Comparison of ENCODE assay signal across 1 cellular context in genomic region chr19:23403581-23404324, GRCh38.
A peak's percentile ranks its signal among the peaks of the same experiment; 100 is the strongest.
TF ChIP-seq lines count a peak whose summit lies in the region.

No MANE protein-coding gene starts in this region.

TF ChIP-seq in HepG2, 621 proteins besides CTCF, POLR2A, EP300 and RAD21 (continued from another document and continues in another):
- TF ChIP-seq ZBTB33 (CRISPR knock-in tag; IDR thresholded peaks at IDR 0.05) (no peak), SMAD9 (CRISPR knock-in tag; IDR thresholded peaks at IDR 0.05) (no peak), HNRNPH1 (optimal IDR thresholded peaks at IDR 0.05; ENCODE audit: low read depth, low read length) (no peak), MTERF4 (CRISPR knock-in tag; IDR thresholded peaks at IDR 0.05) (no peak), GMEB2 (CRISPR knock-in tag; IDR thresholded peaks at IDR 0.05; ENCODE audit: low read depth) (no peak), ZNF282 (IDR thresholded peaks at IDR 0.05; ENCODE audit: partially characterized antibody) (no peak), NCOA1 (CRISPR knock-in tag; IDR thresholded peaks at IDR 0.05) (no peak), HDAC1 (CRISPR knock-in tag; IDR thresholded peaks at IDR 0.05) (peak; percentile 20; the same call in 1 of the 2 replicates), BCLAF1 (IDR thresholded peaks at IDR 0.05) (no peak), ZNF124 (CRISPR knock-in tag; IDR thresholded peaks at IDR 0.05) (no peak), ATAD3A (CRISPR knock-in tag; IDR thresholded peaks at IDR 0.05) (no peak), FOXM1 (CRISPR knock-in tag; IDR thresholded peaks at IDR 0.05) (no peak), CENPX (CRISPR knock-in tag; IDR thresholded peaks at IDR 0.05) (no peak), XBP1 (CRISPR knock-in tag; IDR thresholded peaks at IDR 0.05) (no peak), EEA1 (CRISPR knock-in tag; IDR thresholded peaks at IDR 0.05; ENCODE audit: borderline replicate concordance) (no peak), SP2 (CRISPR knock-in tag; IDR thresholded peaks at IDR 0.05) (no peak), ETV5 (CRISPR knock-in tag; IDR thresholded peaks at IDR 0.05; ENCODE audit: borderline replicate concordance) (no peak), ZNF660 (CRISPR knock-in tag; IDR thresholded peaks at IDR 0.05; ENCODE audit: borderline replicate concordance, low read depth) (no peak), ZNF770 (CRISPR knock-in tag; IDR thresholded peaks at IDR 0.05) (no peak), PAX8 (CRISPR knock-in tag; IDR thresholded peaks at IDR 0.05; ENCODE audit: borderline replicate concordance) (no peak), MIER2 (CRISPR knock-in tag; IDR thresholded peaks at IDR 0.05) (no peak), IRF9 (CRISPR knock-in tag; IDR thresholded peaks at IDR 0.05; ENCODE audit: borderline replicate concordance) (no peak), ZNF432 (CRISPR knock-in tag; IDR thresholded peaks at IDR 0.05; ENCODE audit: borderline replicate concordance) (no peak), CHCHD3 (CRISPR knock-in tag; IDR thresholded peaks at IDR 0.05) (no peak), PRPF4 (IDR thresholded peaks at IDR 0.05; ENCODE audit: low read depth, low read length, poor library complexity, severe bottlenecking) (no peak), ZNF207 (IDR thresholded peaks at IDR 0.05; ENCODE audit: borderline replicate concordance) (no peak), GLI4 (CRISPR knock-in tag; IDR thresholded peaks at IDR 0.05; ENCODE audit: borderline replicate concordance) (no peak), ZNF781 (CRISPR knock-in tag; IDR thresholded peaks at IDR 0.05; ENCODE audit: borderline replicate concordance, not compliant biosample characterization) (no peak), DDIT3 (CRISPR knock-in tag; IDR thresholded peaks at IDR 0.05) (no peak), KDM1A (CRISPR knock-in tag; IDR thresholded peaks at IDR 0.05) (0 out of 2 replicates have a peak, but pooled peaks have one; percentile 22), ZFP36L2 (CRISPR knock-in tag; IDR thresholded peaks at IDR 0.05) (no peak), LCORL (IDR thresholded peaks at IDR 0.05) (no peak), LCORL (CRISPR knock-in tag; IDR thresholded peaks at IDR 0.05) (0 out of 2 replicates have a peak, but pooled peaks have one; percentile 26), RBFOX2 (IDR thresholded peaks at IDR 0.05; ENCODE audit: low read depth, low read length) (no peak), NBN (conservative IDR thresholded peaks at IDR 0.05) (no peak), CBX2 (IDR thresholded peaks at IDR 0.05; ENCODE audit: low read depth, low read length) (no peak), CBX2 (CRISPR knock-in tag; IDR thresholded peaks at IDR 0.05; ENCODE audit: low read depth) (no peak), MBNL3 (CRISPR knock-in tag; conservative IDR thresholded peaks at IDR 0.05) (no peak), HIC2 (CRISPR knock-in tag; IDR thresholded peaks at IDR 0.05; ENCODE audit: low read depth) (no peak), MLLT10 (CRISPR knock-in tag; IDR thresholded peaks at IDR 0.05) (no peak), ZNF589 (CRISPR knock-in tag; conservative IDR thresholded peaks at IDR 0.05) (no peak), TBL1XR1 (IDR thresholded peaks at IDR 0.05; ENCODE audit: borderline replicate concordance, low read length, partially characterized antibody) (no peak), TBX2 (CRISPR knock-in tag; IDR thresholded peaks at IDR 0.05; ENCODE audit: borderline replicate concordance) (peak; percentile 82), MXD4 (CRISPR knock-in tag; IDR thresholded peaks at IDR 0.05) (no peak), ATF2 (CRISPR knock-in tag; IDR thresholded peaks at IDR 0.05) (no peak), ZMAT3 (CRISPR knock-in tag; conservative IDR thresholded peaks at IDR 0.05) (no peak), CREB3 (CRISPR knock-in tag; IDR thresholded peaks at IDR 0.05) (no peak), ZNF17 (CRISPR knock-in tag; IDR thresholded peaks at IDR 0.05) (no peak), YEATS4 (CRISPR knock-in tag; IDR thresholded peaks at IDR 0.05; ENCODE audit: borderline replicate concordance) (no peak), REPIN1 (CRISPR knock-in tag; IDR thresholded peaks at IDR 0.05; ENCODE audit: borderline replicate concordance, low read depth) (no peak), ZNF629 (CRISPR knock-in tag; conservative IDR thresholded peaks at IDR 0.05) (no peak), ASH2L (IDR thresholded peaks at IDR 0.05; ENCODE audit: insufficient read length, low read depth, low read length) (peak; percentile 21), E2F1 (CRISPR knock-in tag; IDR thresholded peaks at IDR 0.05) (no peak)
